ENCODE assay signal across 11 cellular contexts in the genomic region with DNA sequence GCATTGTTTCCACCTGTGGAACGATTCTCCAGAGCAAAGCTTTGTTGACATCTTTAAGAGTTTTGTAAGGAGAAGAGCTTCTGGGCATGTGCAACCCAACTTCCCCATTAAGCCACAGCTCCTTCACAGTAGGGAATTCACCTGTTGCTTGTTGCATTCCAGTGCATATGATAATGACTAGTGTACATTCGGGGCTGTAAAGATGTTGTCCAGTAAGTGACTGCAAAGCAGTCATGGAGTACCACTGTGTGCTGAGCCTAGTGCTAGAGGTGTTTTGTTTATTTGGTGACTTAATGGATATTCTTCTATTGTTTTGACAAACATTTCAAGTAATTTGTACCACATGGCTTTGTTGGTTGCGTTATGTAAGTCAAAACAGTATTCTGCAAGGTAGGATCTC. TPM values are rescaled to one million over a fixed set of nuclear protein-coding genes. Genes with fewer than 3 reads are reported as not detected.
DNase-seq lines count a peak whose midpoint lies in the region; ATAC-seq and TF ChIP-seq lines count a peak whose summit lies in the region.
"Had no signal": no experiment of that assay in that cellular context is flagged by ENCODE, and none has a peak within 500 bp of the region (broad histone marks: within the 10 kb centered on the region; RNA-seq: fewer than 3 reads in every experiment).

No MANE protein-coding gene starts in this region.

- peak overlapping the region; percentile 57 for H3K27ac Mint-ChIP-seq in activated naive CD8-positive, alpha-beta T cell treated with anti-CD3 and anti-CD28 coated beads for 36 hours
- peak overlapping the region; percentile 85 for H3K27ac Mint-ChIP-seq in stimulated activated memory B cell treated with anti-CD40 and anti-IgM and Interleukin-4, amounts not matched to agents 10 μg/mL and 1 μg/mL and 100 μg/mL, for 72 hours
- peak overlapping the region in 1 of 6 donors; percentile 25 for H3K27ac Mint-ChIP-seq in immature natural killer cell

- peaks cover 81% of the 10 kb centered on the region for H3K4me1 Mint-ChIP-seq in activated naive CD8-positive, alpha-beta T cell treated with anti-CD3 and anti-CD28 coated beads for 36 hours
- H3K4me1 Mint-ChIP-seq in stimulated activated memory B cell treated with anti-CD40 and anti-IgM and Interleukin-4, amounts not matched to agents 10 μg/mL and 1 μg/mL and 100 μg/mL, for 72 hours, result peaks cover 93% of the 10 kb centered on the region
- peaks cover 74 to 96% of the 10 kb centered on the region in 2 donors for H3K4me1 Mint-ChIP-seq in immature natural killer cell

- peak; percentile 32 for ATAC-seq in HG02938 (IDR thresholded peaks at IDR 0.05; ENCODE audit: unreplicated experiment)
- peak; percentile 70 for ATAC-seq in stimulated activated memory B cell treated with anti-CD40 and anti-IgM and Interleukin-4, amounts not matched to agents 10 μg/mL and 1 μg/mL and 100 μg/mL, for 72 hours

- H3K4me1 ChIP-seq in transverse colon, result peaks cover 9 to 86% (median 22%) of the 10 kb centered on the region in 4 donors

- H3K36me3 ChIP-seq in transverse colon, result no peaks in the 10 kb centered on the region

- no peak for TF ChIP-seq CTCF in transverse colon (IDR thresholded peaks at IDR 0.05)

- WGBS in transverse colon (ENCODE audit: low coverage in 1 of 2), 2 donors, result 56 to 60% methylated on average over 3 of the region's 3 CpGs

- H3K36me3 Mint-ChIP-seq in activated naive CD8-positive, alpha-beta T cell treated with anti-CD3 and anti-CD28 coated beads for 36 hours, result peaks cover 53% of the 10 kb centered on the region
- peaks cover 39% of the 10 kb centered on the region for H3K36me3 Mint-ChIP-seq in stimulated activated memory B cell treated with anti-CD40 and anti-IgM and Interleukin-4, amounts not matched to agents 10 μg/mL and 1 μg/mL and 100 μg/mL, for 72 hours
- peaks cover 0 to 3% (median 0%) of the 10 kb centered on the region in 3 donors for H3K36me3 Mint-ChIP-seq in immature natural killer cell

- H3K9me3 Mint-ChIP-seq in activated naive CD8-positive, alpha-beta T cell treated with anti-CD3 and anti-CD28 coated beads for 36 hours, result peaks cover 2% of the 10 kb centered on the region
- no peaks in the 10 kb centered on the region for H3K9me3 Mint-ChIP-seq in stimulated activated memory B cell treated with anti-CD40 and anti-IgM and Interleukin-4, amounts not matched to agents 10 μg/mL and 1 μg/mL and 100 μg/mL, for 72 hours
- no peaks in the 10 kb centered on the region for H3K9me3 Mint-ChIP-seq in immature natural killer cell

- H3K9me3 ChIP-seq in transverse colon, result no peaks in the 10 kb centered on the region

- in situ Hi-C loops in transverse colon (cut with MboI; ENCODE audit: low pct_ligation_motif_present in 1 of 4, low pct_unique_long_range_greater_than_20kb in 1 of 4, low sequenced_read_pairs in 3 of 4), result no loop called here

- TF ChIP-seq POLR2A in transverse colon (IDR thresholded peaks at IDR 0.05), result no peak

- no peaks in the 10 kb centered on the region for H3K27me3 Mint-ChIP-seq in activated naive CD8-positive, alpha-beta T cell treated with anti-CD3 and anti-CD28 coated beads for 36 hours
- no peaks in the 10 kb centered on the region for H3K27me3 Mint-ChIP-seq in stimulated activated memory B cell treated with anti-CD40 and anti-IgM and Interleukin-4, amounts not matched to agents 10 μg/mL and 1 μg/mL and 100 μg/mL, for 72 hours
- peaks cover 0 to 1% (median 0%) of the 10 kb centered on the region in 3 donors for H3K27me3 Mint-ChIP-seq in immature natural killer cell (ENCODE audit: low read depth in 3 of 3)

- no peaks in the 10 kb centered on the region for H3K27me3 ChIP-seq in transverse colon

- peak; percentile 25 for DNase-seq in SIG-M5 treated with dmso at 0.1 percent for 504 hours (lab: John Stamatoyannopoulos, UW; ENCODE audit: unreplicated experiment)
- no peak for DNase-seq in SIG-M5 (lab: John Stamatoyannopoulos, UW)
- DNase-seq in activated naive CD8-positive, alpha-beta T cell treated with anti-CD3 and anti-CD28 coated beads for 36 hours, result no peak
- no peak for DNase-seq in transverse colon
- DNase-seq in stimulated activated CD4-positive, alpha-beta T cell treated with anti-CD3 and anti-CD28 coated beads, Interleukin-15, amount 100 ng/mL, for 24 hours, result no peak
- no peak for DNase-seq in immature natural killer cell
- DNase-seq: H7, retina had no signal

- no peak overlapping the region for H3K4me3 ChIP-seq in transverse colon

- TF ChIP-seq EP300 in transverse colon (IDR thresholded peaks at IDR 0.05; ENCODE audit: low read depth), result no peak

- H3K4me3 Mint-ChIP-seq in activated naive CD8-positive, alpha-beta T cell treated with anti-CD3 and anti-CD28 coated beads for 36 hours, result peak overlapping the region; percentile 19
- peak overlapping the region; percentile 55 for H3K4me3 Mint-ChIP-seq in stimulated activated memory B cell treated with anti-CD40 and anti-IgM and Interleukin-4, amounts not matched to agents 10 μg/mL and 1 μg/mL and 100 μg/mL, for 72 hours
- peak overlapping the region in 1 of 5 donors; percentile 30 for H3K4me3 Mint-ChIP-seq in immature natural killer cell

- intact Hi-C loops in transverse colon (cut with DNase I; ENCODE audit: low total_unique reads), result no loop called here

- no peak overlapping the region for H3K27ac ChIP-seq in transverse colon
- H3K27ac ChIP-seq: KMS-11 had no signal

RNA-seq across cellular contexts. Expression of a gene that starts 12.8 kb away (rescaled TPM):
- 10 to 100 TPM; 28.9 to 29.8 TPM for total RNA-seq in activated naive CD8-positive, alpha-beta T cell treated with anti-CD3 and anti-CD28 coated beads for 36 hours
- total RNA-seq in transverse colon, result 10 to 100 TPM in 3 of 4 donors, 1 to 10 TPM in 1; 3.8 to 62.6 (median 29.9) TPM
- polyA plus RNA-seq in immature natural killer cell, result 1 to 10 TPM; 3.0 to 7.1 (median 6.8) TPM
